In genomic region chr7:103660455-103661371, GRCh38 we compare ENCODE assay signal across 1 cellular context.
TF ChIP-seq lines count a peak whose summit lies in the region.

No MANE protein-coding gene starts in this region.

TF ChIP-seq in K562, 482 proteins besides CTCF, POLR2A, EP300 and RAD21 (continued from another document and continues in another):
- peak; percentile 42; the same call in 1 of the 2 replicates for TF ChIP-seq MGA (IDR thresholded peaks at IDR 0.05)
- no peak for TF ChIP-seq TFAM (CRISPR knock-in tag; conservative IDR thresholded peaks at IDR 0.05)
- TF ChIP-seq CBX3 (IDR thresholded peaks at IDR 0.05; ENCODE audit: borderline replicate concordance in 1 of 2, low read length in 2 of 2): no peak
- 0 out of 4 replicates have a peak, but pooled peaks of 1 of the 2 experiments have one; percentile 5 for TF ChIP-seq TBL1XR1 (IDR thresholded peaks at IDR 0.05; ENCODE audit: low read length in 2 of 2)
- no peak for TF ChIP-seq CEBPG (CRISPR knock-in tag; IDR thresholded peaks at IDR 0.05)
- peak; percentile 37 to 74; a peak in 2 of 4 replicates for TF ChIP-seq CEBPG (tag; conservative IDR thresholded peaks at IDR 0.05 in 1 of 2, IDR thresholded peaks at IDR 0.05 in 1 of 2)
- peak; percentile 31; the same call in 1 of the 2 replicates for TF ChIP-seq CREM (IDR thresholded peaks at IDR 0.05; ENCODE audit: low read depth)
- no peak for TF ChIP-seq KLF1 (tag; IDR thresholded peaks at IDR 0.05)
- TF ChIP-seq NR2C1 (IDR thresholded peaks at IDR 0.05): peak; percentile 89
- TF ChIP-seq NR2C1 (tag; IDR thresholded peaks at IDR 0.05): peak; percentile 79
- no peak for TF ChIP-seq HEY1 (CRISPR knock-in tag; IDR thresholded peaks at IDR 0.05; ENCODE audit: borderline replicate concordance)
- no peak for TF ChIP-seq PTRF (tag; IDR thresholded peaks at IDR 0.05)
- TF ChIP-seq SNAPC5 (CRISPR knock-in tag; IDR thresholded peaks at IDR 0.05): no peak
- no peak for TF ChIP-seq NR0B1 (IDR thresholded peaks at IDR 0.05; ENCODE audit: partially characterized antibody)
- TF ChIP-seq ZNF589 (CRISPR knock-in tag; IDR thresholded peaks at IDR 0.05; ENCODE audit: low read depth): peak; percentile 87
- peak; percentile 3 to 69; a peak in 2 of 4 replicates for TF ChIP-seq SRF (CRISPR knock-in tag; IDR thresholded peaks at IDR 0.05)
- no peak for TF ChIP-seq ZNF518B (CRISPR knock-in tag; IDR thresholded peaks at IDR 0.05)
- TF ChIP-seq, protein P1, sequence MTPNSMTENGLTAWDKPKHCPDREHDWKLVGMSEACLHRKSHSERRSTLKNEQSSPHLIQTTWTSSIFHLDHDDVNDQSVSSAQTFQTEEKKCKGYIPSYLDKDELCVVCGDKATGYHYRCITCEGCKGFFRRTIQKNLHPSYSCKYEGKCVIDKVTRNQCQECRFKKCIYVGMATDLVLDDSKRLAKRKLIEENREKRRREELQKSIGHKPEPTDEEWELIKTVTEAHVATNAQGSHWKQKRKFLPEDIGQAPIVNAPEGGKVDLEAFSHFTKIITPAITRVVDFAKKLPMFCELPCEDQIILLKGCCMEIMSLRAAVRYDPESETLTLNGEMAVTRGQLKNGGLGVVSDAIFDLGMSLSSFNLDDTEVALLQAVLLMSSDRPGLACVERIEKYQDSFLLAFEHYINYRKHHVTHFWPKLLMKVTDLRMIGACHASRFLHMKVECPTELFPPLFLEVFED (CRISPR knock-in tag; conservative IDR thresholded peaks at IDR 0.05): no peak
- TF ChIP-seq ARID3A (IDR thresholded peaks at IDR 0.05; ENCODE audit: borderline replicate concordance, low read depth, low read length): no peak
- 0 out of 2 replicates have a peak, but pooled peaks have one; percentile 26 for TF ChIP-seq ZFX (CRISPR knock-in tag; IDR thresholded peaks at IDR 0.05)
- TF ChIP-seq FOSL1 (tag; conservative IDR thresholded peaks at IDR 0.05): peak; percentile 83
- TF ChIP-seq ELK3 (CRISPR knock-in tag; IDR thresholded peaks at IDR 0.05): no peak
- no peak for TF ChIP-seq ETS1 (conservative IDR thresholded peaks at IDR 0.05; ENCODE audit: control insufficient read depth, low read depth, low read length)
- no peak for TF ChIP-seq ZBTB34 (CRISPR knock-in tag; IDR thresholded peaks at IDR 0.05)
- no peak for TF ChIP-seq DIDO1 (tag; IDR thresholded peaks at IDR 0.05; ENCODE audit: low read depth)
- no peak for TF ChIP-seq HDGF (IDR thresholded peaks at IDR 0.05)
- no peak for TF ChIP-seq POLR2AphosphoS5 (IDR thresholded peaks at IDR 0.05; ENCODE audit: control insufficient read depth, insufficient read depth, low read depth, low read length)
- TF ChIP-seq, protein P2, sequence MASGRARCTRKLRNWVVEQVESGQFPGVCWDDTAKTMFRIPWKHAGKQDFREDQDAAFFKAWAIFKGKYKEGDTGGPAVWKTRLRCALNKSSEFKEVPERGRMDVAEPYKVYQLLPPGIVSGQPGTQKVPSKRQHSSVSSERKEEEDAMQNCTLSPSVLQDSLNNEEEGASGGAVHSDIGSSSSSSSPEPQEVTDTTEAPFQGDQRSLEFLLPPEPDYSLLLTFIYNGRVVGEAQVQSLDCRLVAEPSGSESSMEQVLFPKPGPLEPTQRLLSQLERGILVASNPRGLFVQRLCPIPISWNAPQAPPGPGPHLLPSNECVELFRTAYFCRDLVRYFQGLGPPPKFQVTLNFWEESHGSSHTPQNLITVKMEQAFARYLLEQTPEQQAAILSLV (tag; IDR thresholded peaks at IDR 0.05): peak; percentile 5; the same call in 1 of the 2 replicates
